8 cellular contexts compared by ENCODE assay signal in genomic region chr1:171742577-171742922, GRCh38. TPM values are rescaled to one million over a fixed set of nuclear protein-coding genes. Genes with fewer than 3 reads are reported as not detected.
DNase-seq lines count a peak whose midpoint lies in the region; ATAC-seq, FAIRE-seq and TF ChIP-seq lines count a peak whose summit lies in the region.

No MANE protein-coding gene starts in this region.

- peak overlapping the region; percentile 96 for H3K4me3 ChIP-seq in MM.1S (ENCODE audit: low read length)
- peak overlapping the region; percentile 91 to 93 for H3K4me3 ChIP-seq in neutrophil (ENCODE audit: low read depth in 1 of 2, low read length in 1 of 2)

- H4K20me1 ChIP-seq in MM.1S (ENCODE audit: insufficient read depth, low read length): no peaks in the 10 kb centered on the region

- H3K27me3 Mint-ChIP-seq in CD4-positive, alpha-beta T cell: no peaks in the 10 kb centered on the region
- H3K27me3 Mint-ChIP-seq in activated T-cell treated with anti-CD3 and anti-CD28 coated beads, Interleukin-2, amount 50 U/mL, for 72 hours (ENCODE audit: low read depth): no peaks in the 10 kb centered on the region

- H3K9me2 ChIP-seq in MM.1S (replicated peaks; ENCODE audit: insufficient read depth, low read length): no peaks in the 10 kb centered on the region

- H2AFZ ChIP-seq in MM.1S (ENCODE audit: low read length): peak overlapping the region; percentile 100

- peaks cover 8% of the 10 kb centered on the region for H3F3A ChIP-seq in MM.1S (ENCODE audit: insufficient read depth, low read length)

- peak overlapping the region; percentile 95 for H3K27ac ChIP-seq in CD4-positive, alpha-beta T cell (ENCODE audit: low read depth, low read length)
- H3K27ac ChIP-seq in MM.1S (ENCODE audit: low read length) (peak overlapping the region; percentile 86), foreskin keratinocyte (peak overlapping the region; percentile 100), neutrophil (peak overlapping the region; percentile 87)

- H3K9me3 Mint-ChIP-seq in CD4-positive, alpha-beta T cell: no peaks in the 10 kb centered on the region
- H3K9me3 Mint-ChIP-seq in activated T-cell treated with anti-CD3 and anti-CD28 coated beads, Interleukin-2, amount 50 U/mL, for 72 hours: no peaks in the 10 kb centered on the region

- 0 out of 2 replicates have a peak, but pooled peaks cover 9% of the 10 kb centered on the region for H3K79me2 ChIP-seq in MM.1S (ENCODE audit: low read length)

- POLR2A ChIA-PET in CD4-positive, alpha-beta T cell (lab: Charles Lee): interaction anchor here (0.6 to 4.3 kb wide), 17 partner anchors 10 to 1972 kb away, joined by 3 to 122 read pairs (median 5); partner anchors contain the start of genes DNM3, FMO4, KIFAP3 and KLHL20

- peak overlapping the region; percentile 88 for H3K9ac ChIP-seq in MM.1S (ENCODE audit: low read length)

- H3K27ac Mint-ChIP-seq in CD4-positive, alpha-beta T cell: peak overlapping the region; percentile 100
- peak overlapping the region; percentile 100 for H3K27ac Mint-ChIP-seq in activated T-cell treated with anti-CD3 and anti-CD28 coated beads, Interleukin-2, amount 50 U/mL, for 72 hours

- H3K27me3 ChIP-seq in CD4-positive, alpha-beta T cell (ENCODE audit: control insufficient read depth, insufficient read depth, low read length): no peaks in the 10 kb centered on the region
- H3K27me3 ChIP-seq in MM.1S (replicated peaks; ENCODE audit: insufficient read depth, low read length): no peaks in the 10 kb centered on the region
- H3K27me3 ChIP-seq in foreskin keratinocyte: no peaks in the 10 kb centered on the region
- H3K27me3 ChIP-seq in neutrophil: peaks cover 31% of the 10 kb centered on the region

- peaks cover 27% of the 10 kb centered on the region for H3K36me3 Mint-ChIP-seq in CD4-positive, alpha-beta T cell (ENCODE audit: low read depth)
- H3K36me3 Mint-ChIP-seq in activated T-cell treated with anti-CD3 and anti-CD28 coated beads, Interleukin-2, amount 50 U/mL, for 72 hours (ENCODE audit: insufficient read depth in 2 of 2): peaks cover 6 to 7% of the 10 kb centered on the region in 2 donors

- H3K4me3 Mint-ChIP-seq in CD4-positive, alpha-beta T cell: peak overlapping the region; percentile 99
- peak overlapping the region; percentile 99 for H3K4me3 Mint-ChIP-seq in activated T-cell treated with anti-CD3 and anti-CD28 coated beads, Interleukin-2, amount 50 U/mL, for 72 hours

- H3K36me3 ChIP-seq in MM.1S (replicated peaks; ENCODE audit: insufficient read depth, low read length) (no peaks in the 10 kb centered on the region), neutrophil (peaks cover 9% of the 10 kb centered on the region)

- intact Hi-C loops in CD4-positive, alpha-beta T cell (cut with DNase I, micrococcal nuclease): loop anchor here (1.0 to 10.0 kb wide), 6 partner anchors 39 to 1668 kb away; partner anchors contain the start of genes METTL13 (in 2 of the 2), PRRC2C (in 2 of the 2), DNM3 (in 1 of the 2) and GORAB (in 1 of the 2)

- ATAC-seq in CD4-positive, alpha-beta T cell (ENCODE audit: poor library complexity): peak; percentile 9
- no peak for ATAC-seq in activated T-cell treated with anti-CD3 and anti-CD28 coated beads, Interleukin-2, amount 50 U/mL, for 72 hours (replicated peaks in 1 of 2)
- peak; percentile 45 for ATAC-seq in foreskin keratinocyte

- peak overlapping the region; percentile 83 for H3K4me2 ChIP-seq in MM.1S (ENCODE audit: low read depth, low read length)

- CTCF ChIA-PET in CD4-positive, alpha-beta T cell (lab: Charles Lee): interaction anchor here (1.1 to 2.1 kb wide), 6 partner anchors 22 to 429 kb away, joined by 3 to 18 read pairs (median 4); partner anchors contain the start of genes FMO4 and METTL13

- peaks cover 62% of the 10 kb centered on the region for H3K4me1 Mint-ChIP-seq in CD4-positive, alpha-beta T cell (ENCODE audit: low read depth)
- H3K4me1 Mint-ChIP-seq in activated T-cell treated with anti-CD3 and anti-CD28 coated beads, Interleukin-2, amount 50 U/mL, for 72 hours (ENCODE audit: low read depth): peaks cover 54% of the 10 kb centered on the region

- no peak for FAIRE-seq in D721Med (lab: Jason Lieb, UNC)

- no peak for TF ChIP-seq CTCF in CD4-positive, alpha-beta T cell (IDR thresholded peaks at IDR 0.05)
- no peak for TF ChIP-seq CTCF in GM20000 (IDR thresholded peaks at IDR 0.05; ENCODE audit: extremely low read depth, missing control alignments)
- no peak for TF ChIP-seq CTCF in MM.1S (IDR thresholded peaks at IDR 0.05; ENCODE audit: low read length)
- peak; percentile 12 for TF ChIP-seq CTCF in foreskin keratinocyte (conservative IDR thresholded peaks at IDR 0.05)
- no peak for TF ChIP-seq CTCF in neutrophil (IDR thresholded peaks at IDR 0.05)
- no peak for TF ChIP-seq CTCF in D721Med (IDR thresholded peaks at IDR 0.05; ENCODE audit: insufficient read depth, missing control alignments)

- no peaks in the 10 kb centered on the region for H3K9me3 ChIP-seq in CD4-positive, alpha-beta T cell (ENCODE audit: control insufficient read depth, low read length)
- H3K9me3 ChIP-seq in MM.1S (replicated peaks; ENCODE audit: insufficient read depth, low read length) (no peaks in the 10 kb centered on the region), neutrophil (no peaks in the 10 kb centered on the region)

- DNase-seq in CD4-positive, alpha-beta T cell: peak in 7 of 10 experiments; percentile 3 to 35 (median 8)
- peak; percentile 13 for DNase-seq in GM20000 (ENCODE audit: low spot score)
- peak; percentile 15 for DNase-seq in MM.1S
- peak in 1 of 2 donors; percentile 27 for DNase-seq in activated T-cell treated with anti-CD3 and anti-CD28 coated beads, Interleukin-2, amount 50 U/mL, for 72 hours
- DNase-seq in foreskin keratinocyte: peak in 1 of 2 donors; percentile 54
- DNase-seq in D721Med (ENCODE audit: insufficient read length, low spot score): no peak
- DNase-seq in NCI-H2196 treated with DMSO at 0.1 percent for 48 hours (lab: John Stamatoyannopoulos, UW; ENCODE audit: unreplicated experiment): no peak

- H3K4me1 ChIP-seq in MM.1S (ENCODE audit: low read length) (peaks cover 7% of the 10 kb centered on the region), foreskin keratinocyte (peaks cover 25% of the 10 kb centered on the region), neutrophil (ENCODE audit: control insufficient read depth in 1 of 2, insufficient read depth in 1 of 2, low read depth in 1 of 2, low read length in 1 of 2) (peaks cover 25 to 26% of the 10 kb centered on the region in 2 experiments)

RNA-seq across cellular contexts. Expression of gene VAMP4, which starts 0.7 kb away (rescaled TPM):
- 10 to 100 TPM in 1 of 2 experiments, 1 to 10 TPM in 1; 8.1 to 12.1 TPM for total RNA-seq in CD4-positive, alpha-beta T cell
- total RNA-seq in activated T-cell treated with anti-CD3 and anti-CD28 coated beads, Interleukin-2, amount 50 U/mL, for 72 hours: 10 to 100 TPM; 18.9 to 19.2 TPM
- total RNA-seq in foreskin keratinocyte: 8.1 and 9.2 TPM in 2 replicates
- 7.8 and 8.2 TPM in 2 replicates for polyA plus RNA-seq in foreskin keratinocyte

RNA-seq across cellular contexts. Expression of gene METTL13, which starts 38.9 kb away (rescaled TPM):
- 1 to 10 TPM; 6.5 to 7.9 TPM for total RNA-seq in CD4-positive, alpha-beta T cell
- 10 to 100 TPM; 38.0 to 46.4 TPM for total RNA-seq in activated T-cell treated with anti-CD3 and anti-CD28 coated beads, Interleukin-2, amount 50 U/mL, for 72 hours
- total RNA-seq in foreskin keratinocyte: 31.3 and 32.5 TPM in 2 replicates
- polyA plus RNA-seq in foreskin keratinocyte: 31.8 and 35.3 TPM in 2 replicates

Comparison
In these comparisons a context has a peak if more than half of its experiments do, and no peak if none do; other contexts are left out.
1. ATAC-seq: peak in CD4-positive, alpha-beta T cell (single experiment) and foreskin keratinocyte (single experiment); none in activated T-cell treated with anti-CD3 and anti-CD28 coated beads, Interleukin-2, amount 50 U/mL, for 72 hours (0 of 2).
2. DNase-seq: peak in CD4-positive, alpha-beta T cell (7 of 10), GM20000 (single experiment) and MM.1S (single experiment); none in D721Med (single experiment) and NCI-H2196 treated with DMSO at 0.1 percent for 48 hours (single experiment).
3. Peak in every context shown above with its lines, with median percentiles within 50 percentile points of each other: H3K27ac ChIP-seq.